In genomic region chr7:22319424-22320403, GRCh38 we compare ENCODE assay signal across 16 cellular contexts. TPM values are rescaled to one million over a fixed set of nuclear protein-coding genes. Genes with fewer than 3 reads are reported as not detected.
DNase-seq lines count a peak whose midpoint lies in the region; ATAC-seq and TF ChIP-seq lines count a peak whose summit lies in the region.
"Had no signal": no experiment of that assay in that cellular context is flagged by ENCODE, and none has a peak within 500 bp of the region (broad histone marks: within the 10 kb centered on the region; RNA-seq: fewer than 3 reads in every experiment).

No MANE protein-coding gene starts in this region.

- no peak overlapping the region for H3K4me3 ChIP-seq in osteoblast (ENCODE audit: insufficient read depth, low read length)
- H3K4me3 ChIP-seq: pancreas had no signal

- H3K23me2 ChIP-seq in H9 (ENCODE audit: insufficient read length, low read depth, low read length, poor library complexity, severe bottlenecking): no peaks in the 10 kb centered on the region

- no peaks in the 10 kb centered on the region for H3K79me1 ChIP-seq in H9 (ENCODE audit: insufficient read depth, low read depth, low read length, poor library complexity, severe bottlenecking)

- H3K4me2 ChIP-seq in H9 (ENCODE audit: insufficient read depth, insufficient read length, low read length): no peak overlapping the region
- no peak overlapping the region for H3K4me2 ChIP-seq in osteoblast (ENCODE audit: insufficient read depth, low read length)

- no peak overlapping the region for H3K23ac ChIP-seq in H9 (ENCODE audit: insufficient read length, low read depth, low read length)

- H3K4me3 Mint-ChIP-seq in H9: no peak overlapping the region
- no peak overlapping the region for H3K4me3 Mint-ChIP-seq in osteocyte (ENCODE audit: unreplicated experiment)
- H3K4me3 Mint-ChIP-seq: activated naive CD8-positive, alpha-beta T cell treated with anti-CD3 and anti-CD28 coated beads, Interleukin-2, amount 50 U/mL, for 24 hours; IgD-negative memory B cell; stimulated activated naive B cell treated with anti-CD40 and anti-IgM and Interleukin-4, amounts not matched to agents 10 μg/mL and 1 μg/mL and 100 μg/mL, for 72 hours had no signal

- intact Hi-C loops in left colon (cut with DNase I, micrococcal nuclease): no loop called here

- no peak overlapping the region for H3K56ac ChIP-seq in H9 (ENCODE audit: insufficient read length, low read depth, low read length)

- no peak overlapping the region for H2BK5ac ChIP-seq in H9 (ENCODE audit: insufficient read length, low read length)

- peak overlapping the region; percentile 13 to 66 (median 37); a peak in 4 of 7 replicates for H3K27ac Mint-ChIP-seq in H9
- no peak overlapping the region for H3K27ac Mint-ChIP-seq in osteocyte (ENCODE audit: unreplicated experiment)
- H3K27ac Mint-ChIP-seq: activated naive CD8-positive, alpha-beta T cell treated with anti-CD3 and anti-CD28 coated beads, Interleukin-2, amount 50 U/mL, for 24 hours; stimulated activated naive B cell treated with anti-CD40 and anti-IgM and Interleukin-4, amounts not matched to agents 10 μg/mL and 1 μg/mL and 100 μg/mL, for 72 hours had no signal

- H3T11ph ChIP-seq in H9 (ENCODE audit: low read length): no peak overlapping the region

- H2BK120ac ChIP-seq in H9 (ENCODE audit: low read depth, low read length, poor library complexity, severe bottlenecking): no peak overlapping the region

- no peak overlapping the region for H3K9ac ChIP-seq in H9 (ENCODE audit: extremely low read depth, insufficient read length, low read length)

- no peak overlapping the region for H2BK20ac ChIP-seq in H9 (ENCODE audit: low read depth, low read length, poor library complexity, severe bottlenecking)

- H2AK5ac ChIP-seq in H9 (ENCODE audit: insufficient read length, low read length): no peak overlapping the region

- peaks cover 1% of the 10 kb centered on the region; the same call in 1 of the 2 replicates for H3K79me2 ChIP-seq in H9 (ENCODE audit: insufficient read depth, low read length)
- H3K79me2 ChIP-seq in osteoblast (ENCODE audit: insufficient read depth, low read length): no peaks in the 10 kb centered on the region

- no peak for ATAC-seq in left colon
- ATAC-seq: activated naive CD8-positive, alpha-beta T cell treated with anti-CD3 and anti-CD28 coated beads, Interleukin-2, amount 50 U/mL, for 24 hours; left ventricle myocardium superior; stimulated activated naive B cell treated with anti-CD40 and anti-IgM and Interleukin-4, amounts not matched to agents 10 μg/mL and 1 μg/mL and 100 μg/mL, for 72 hours had no signal

- no peaks in the 10 kb centered on the region for H3K27me3 Mint-ChIP-seq in H9 (ENCODE audit: low read depth)
- H3K27me3 Mint-ChIP-seq in osteocyte (ENCODE audit: unreplicated experiment): peaks cover 6% of the 10 kb centered on the region
- H3K27me3 Mint-ChIP-seq: activated naive CD8-positive, alpha-beta T cell treated with anti-CD3 and anti-CD28 coated beads, Interleukin-2, amount 50 U/mL, for 24 hours; stimulated activated naive B cell treated with anti-CD40 and anti-IgM and Interleukin-4, amounts not matched to agents 10 μg/mL and 1 μg/mL and 100 μg/mL, for 72 hours had no signal

- no peaks in the 10 kb centered on the region for H3K36me3 ChIP-seq in osteoblast (ENCODE audit: insufficient read depth, low read length)

- H3K36me3 Mint-ChIP-seq in H9 (ENCODE audit: insufficient read depth in 1 of 3, low read depth in 3 of 3) (peaks cover 2 to 4% (median 2%) of the 10 kb centered on the region in 3 experiments; a peak in 4 of 7 replicates), osteocyte (ENCODE audit: unreplicated experiment) (no peaks in the 10 kb centered on the region)
- H3K36me3 Mint-ChIP-seq: IgD-negative memory B cell had no signal

- H2BK12ac ChIP-seq in H9 (ENCODE audit: insufficient read length, low read depth, low read length): no peak overlapping the region

- TF ChIP-seq CTCF in H9 (conservative IDR thresholded peaks at IDR 0.05): no peak
- no peak for TF ChIP-seq CTCF in osteoblast (IDR thresholded peaks at IDR 0.05; ENCODE audit: extremely low read depth, low read depth, low read length)
- TF ChIP-seq CTCF in osteocyte (IDR thresholded peaks at IDR 0.05): no peak

- H3K27ac ChIP-seq in H9 (ENCODE audit: insufficient read length, low read depth, low read length) (no peak overlapping the region), osteoblast (ENCODE audit: low read depth, low read length) (no peak overlapping the region)
- H3K27ac ChIP-seq: pancreas had no signal

- H3K4me1 ChIP-seq in H9 (ENCODE audit: insufficient read depth, low read length): peaks cover 5% of the 10 kb centered on the region; the same call in 1 of the 2 replicates
- H3K4me1 ChIP-seq in osteoblast (ENCODE audit: insufficient read depth, low read length): peaks cover 10% of the 10 kb centered on the region

- H3K4me1 Mint-ChIP-seq in H9: peaks cover 19 to 27% of the 10 kb centered on the region in 2 experiments
- no peaks in the 10 kb centered on the region for H3K4me1 Mint-ChIP-seq in osteocyte (ENCODE audit: unreplicated experiment)
- H3K4me1 Mint-ChIP-seq: activated naive CD8-positive, alpha-beta T cell treated with anti-CD3 and anti-CD28 coated beads, Interleukin-2, amount 50 U/mL, for 24 hours had no signal

- H3K9me3 Mint-ChIP-seq in H9 (no peaks in the 10 kb centered on the region), osteocyte (ENCODE audit: unreplicated experiment) (no peaks in the 10 kb centered on the region)
- H3K9me3 Mint-ChIP-seq: activated naive CD8-positive, alpha-beta T cell treated with anti-CD3 and anti-CD28 coated beads, Interleukin-2, amount 50 U/mL, for 24 hours; IgD-negative memory B cell; stimulated activated naive B cell treated with anti-CD40 and anti-IgM and Interleukin-4, amounts not matched to agents 10 μg/mL and 1 μg/mL and 100 μg/mL, for 72 hours had no signal

- H3K18ac ChIP-seq in H9 (ENCODE audit: insufficient read length, low read depth, low read length): no peak overlapping the region

- H4K20me1 ChIP-seq in H9 (ENCODE audit: control insufficient read depth, insufficient read depth, insufficient read length) (no peaks in the 10 kb centered on the region), osteoblast (ENCODE audit: insufficient read depth, low read length) (no peaks in the 10 kb centered on the region)

- DNase-seq in H9: no peak
- peak; percentile 99 for DNase-seq in NCI-H2107 treated with DMSO at 0.1 percent for 48 hours (lab: John Stamatoyannopoulos, UW; ENCODE audit: unreplicated experiment)
- DNase-seq in SK-N-DZ (ENCODE audit: low spot score): peak; percentile 45
- peak; percentile 34 for DNase-seq in osteoblast (ENCODE audit: insufficient read length, low spot score, missing footprints)
- no peak for DNase-seq in foreskin melanocyte
- DNase-seq in osteocyte (ENCODE audit: extremely low spot score, unreplicated experiment): no peak
- DNase-seq in left colon: no peak
- DNase-seq: activated CD8-positive, alpha-beta memory T cell treated with anti-CD3 and anti-CD28 coated beads, Interleukin-2, amount 50 U/mL, for 48 hours; activated naive CD8-positive, alpha-beta T cell treated with anti-CD3 and anti-CD28 coated beads, Interleukin-2, amount 50 U/mL, for 24 hours; left ventricle myocardium superior; OCI-M1; pancreas; stimulated activated CD4-positive, alpha-beta T cell treated with anti-CD3 and anti-CD28 coated beads, Interleukin-1b, Interleukin-23, amount 100 ng/mL, for 48 hours; stimulated activated naive B cell treated with anti-CD40 and anti-IgM and Interleukin-4, amounts not matched to agents 10 μg/mL and 1 μg/mL and 100 μg/mL, for 72 hours; T-helper 9 cell had no signal

- H4K8ac ChIP-seq in H9 (replicated peaks; ENCODE audit: insufficient read length, low read depth, low read length): no peak overlapping the region

- H2BK15ac ChIP-seq in H9 (ENCODE audit: low read depth, low read length): no peak overlapping the region

- no peak overlapping the region for H3K4ac ChIP-seq in H9 (ENCODE audit: low read depth, low read length)

- H3K27me3 ChIP-seq in H9 (ENCODE audit: insufficient read depth, low read length) (no peaks in the 10 kb centered on the region; the same call in 1 of the 2 replicates), osteoblast (ENCODE audit: insufficient read depth, low read length) (no peaks in the 10 kb centered on the region)
- H3K27me3 ChIP-seq: pancreas had no signal

- no peak overlapping the region for H4K91ac ChIP-seq in H9 (ENCODE audit: insufficient read length, low read depth, low read length)

- H4K5ac ChIP-seq in H9 (ENCODE audit: insufficient read length, low read depth, low read length): no peak overlapping the region

- H3K14ac ChIP-seq in H9 (ENCODE audit: insufficient read depth, low read length): no peak overlapping the region

- no CpG with 5 or more reads among the region's 7 CpGs for WGBS in H9 (ENCODE audit: extremely low coverage, insufficient read length, low lambda C conversion rate)

- no peak overlapping the region for H2AFZ ChIP-seq in H9 (ENCODE audit: low read length)
- no peak overlapping the region for H2AFZ ChIP-seq in osteoblast (ENCODE audit: low read length)

- H3K9me3 ChIP-seq in H9 (ENCODE audit: control insufficient read depth, low read depth, low read length) (no peaks in the 10 kb centered on the region), osteoblast (ENCODE audit: low read depth, low read length) (no peaks in the 10 kb centered on the region)
- H3K9me3 ChIP-seq: pancreas had no signal

RNA-seq across cellular contexts. Expression of gene RAPGEF5, which starts 37.2 kb away (rescaled TPM):
- total RNA-seq in H9 (2021) (13.3 and 14.4 TPM in 2 replicates), osteoblast (1.1 and 1.5 TPM in 2 replicates), osteocyte (0.21 and 0.27 TPM in 2 replicates), left colon (10 to 100 TPM; 51.7 to 62.9 TPM)
- polyA plus RNA-seq in SK-N-DZ (2014; cell fraction: cytosol; rRNA removed): 5.6 and 9.2 TPM in 2 replicates
- 5.9 and 9.2 TPM in 2 replicates for polyA plus RNA-seq in SK-N-DZ (2014; cell fraction: nucleus; rRNA removed)

Comparison
In these comparisons a context has a peak if more than half of its experiments do, and no peak if none do; other contexts are left out.
1. DNase-seq: peak in NCI-H2107 treated with DMSO at 0.1 percent for 48 hours (single experiment), SK-N-DZ (single experiment) and osteoblast (single experiment); none in H9 (single experiment), foreskin melanocyte (single experiment), osteocyte (single experiment) and left colon (0 of 2).